17 cellular contexts compared by ENCODE assay signal in genomic region chr3:55283441-55283925, GRCh38.
DNase-seq lines count a peak whose midpoint lies in the region; ATAC-seq, FAIRE-seq and TF ChIP-seq lines count a peak whose summit lies in the region.
"Had no signal": no experiment of that assay in that cellular context is flagged by ENCODE, and none has a peak within 500 bp of the region (broad histone marks: within the 10 kb centered on the region; RNA-seq: fewer than 3 reads in every experiment).

No MANE protein-coding gene starts in this region.

- H3K9ac ChIP-seq in HUES6 (ENCODE audit: low read length): no peak overlapping the region
- H3K9ac ChIP-seq in endodermal cell (ENCODE audit: extremely low read depth, low read length, poor library complexity, severe bottlenecking): no peak overlapping the region
- H3K9ac ChIP-seq in neuronal stem cell (ENCODE audit: low read depth, low read length, poor library complexity): no peak overlapping the region
- H3K9ac ChIP-seq in kidney (ENCODE audit: low read length in 2 of 2): no peak overlapping the region
- H3K9ac ChIP-seq: GM23248 had no signal

- TF ChIP-seq CTCF in endodermal cell (conservative IDR thresholded peaks at IDR 0.05) (no peak), kidney (IDR thresholded peaks at IDR 0.05; ENCODE audit: borderline replicate concordance, extremely low read depth, insufficient read depth) (no peak)

- peak overlapping the region; percentile 71 for H2AFZ ChIP-seq in neuronal stem cell (ENCODE audit: low read length)
- H2AFZ ChIP-seq: GM23248 had no signal

- H3K36me3 ChIP-seq in HUES6 (ENCODE audit: control insufficient read depth, insufficient read depth, low read length) (no peaks in the 10 kb centered on the region), endodermal cell (ENCODE audit: control insufficient read depth, insufficient read depth, low read length) (no peaks in the 10 kb centered on the region), neuronal stem cell (replicated peaks in 1 of 2; ENCODE audit: control insufficient read depth in 2 of 2, insufficient read depth in 2 of 2, low read length in 2 of 2) (no peaks in the 10 kb centered on the region), kidney (ENCODE audit: control insufficient read depth in 1 of 2, insufficient read depth in 2 of 2, low read length in 2 of 2) (no peaks in the 10 kb centered on the region)

- H3K4me1 Mint-ChIP-seq in endodermal cell: peaks cover 16% of the 10 kb centered on the region
- H3K4me1 Mint-ChIP-seq: CD4-positive, CD25-positive, alpha-beta regulatory T cell; IgD-negative memory B cell had no signal

- H3K4me3 ChIP-seq in HUES6 (ENCODE audit: low read depth, low read length): 0 out of 2 replicates have a peak overlapping the region, but pooled peaks have one; percentile 9
- H3K4me3 ChIP-seq in endodermal cell (ENCODE audit: low read length): no peak overlapping the region
- no peak overlapping the region for H3K4me3 ChIP-seq in neuronal stem cell (ENCODE audit: low read length in 2 of 2)
- H3K4me3 ChIP-seq in kidney (ENCODE audit: low read length in 2 of 2): no peak overlapping the region
- H3K4me3 ChIP-seq: GM23248 had no signal

- H3K27me3 ChIP-seq in HUES6 (ENCODE audit: control insufficient read depth, insufficient read depth, low read length): no peaks in the 10 kb centered on the region
- H3K27me3 ChIP-seq in endodermal cell (ENCODE audit: control insufficient read depth, insufficient read depth, low read length, poor library complexity, severe bottlenecking): no peaks in the 10 kb centered on the region
- no peaks in the 10 kb centered on the region for H3K27me3 ChIP-seq in neuronal stem cell (ENCODE audit: control insufficient read depth in 3 of 3, insufficient read depth in 3 of 3, low read depth in 1 of 3, low read length in 3 of 3)

- no peak overlapping the region for H3K4me3 Mint-ChIP-seq in endodermal cell
- H3K4me3 Mint-ChIP-seq: IgD-negative memory B cell had no signal

- H3K27ac ChIP-seq in HUES6 (ENCODE audit: low read depth, low read length) (peak overlapping the region; percentile 21; the same call in 1 of the 2 replicates), endodermal cell (ENCODE audit: low read depth, low read length) (no peak overlapping the region), neuronal stem cell (replicated peaks; ENCODE audit: low read length) (no peak overlapping the region), kidney (ENCODE audit: low read depth in 2 of 2, low read length in 2 of 2) (no peak overlapping the region)
- H3K27ac ChIP-seq: GM23248 had no signal

- no peak overlapping the region for H2BK12ac ChIP-seq in neuronal stem cell (ENCODE audit: low read length)

- no peak overlapping the region for H3K27ac Mint-ChIP-seq in endodermal cell
- H3K27ac Mint-ChIP-seq: CD4-positive, CD25-positive, alpha-beta regulatory T cell; IgD-negative memory B cell had no signal

- WGBS in endodermal cell (ENCODE audit: insufficient coverage in 1 of 2, insufficient read length in 1 of 2), 2 experiments: 78 to 100% methylated on average over 1 to 2 of the region's 2 CpGs
- WGBS in neuronal stem cell (ENCODE audit: extremely low coverage in 2 of 2, insufficient read length in 2 of 2, insufficient replicate concordance in 1 of 2), 2 donors: no CpG with 5 or more reads among the region's 2 CpGs

- intact Hi-C loops in kidney (cut with DNase I): no loop called here

- H3K4me1 ChIP-seq in HUES6 (ENCODE audit: control insufficient read depth, insufficient read depth, low read length) (peaks cover 17% of the 10 kb centered on the region), endodermal cell (ENCODE audit: control insufficient read depth, insufficient read depth, low read length) (no peaks in the 10 kb centered on the region), neuronal stem cell (ENCODE audit: control insufficient read depth in 2 of 2, insufficient read depth in 1 of 2, low read depth in 1 of 2, low read length in 2 of 2) (peaks cover 7 to 17% of the 10 kb centered on the region in 2 donors), kidney (ENCODE audit: control insufficient read depth in 1 of 2, insufficient read depth in 1 of 2, low read depth in 1 of 2, low read length in 2 of 2) (no peaks in the 10 kb centered on the region)

- no peak overlapping the region for H4K91ac ChIP-seq in neuronal stem cell (ENCODE audit: low read depth, low read length, poor library complexity)

- no peak overlapping the region for H2AK5ac ChIP-seq in neuronal stem cell (ENCODE audit: low read depth, low read length)

- H3K9me3 Mint-ChIP-seq in endodermal cell: no peaks in the 10 kb centered on the region

- H3K4me2 ChIP-seq in neuronal stem cell (ENCODE audit: insufficient read depth, low read length, poor library complexity, severe bottlenecking): no peak overlapping the region

- peaks cover 2% of the 10 kb centered on the region; the same call in 1 of the 2 replicates for H3K9me3 ChIP-seq in HUES6 (ENCODE audit: control insufficient read depth, insufficient read depth, low read depth, low read length)
- H3K9me3 ChIP-seq in endodermal cell (ENCODE audit: control insufficient read depth, low read length): peaks cover 8% of the 10 kb centered on the region
- H3K9me3 ChIP-seq in neuronal stem cell (replicated peaks in 1 of 2; ENCODE audit: control insufficient read depth in 2 of 2, insufficient read depth in 1 of 2, low read depth in 1 of 2, low read length in 2 of 2): peaks cover 0 to 8% of the 10 kb centered on the region in 2 donors
- no peaks in the 10 kb centered on the region for H3K9me3 ChIP-seq in kidney (ENCODE audit: control insufficient read depth in 1 of 2, low read length in 2 of 2)

- H3K27me3 Mint-ChIP-seq in endodermal cell (ENCODE audit: insufficient read depth): no peaks in the 10 kb centered on the region
- H3K27me3 Mint-ChIP-seq: CD4-positive, CD25-positive, alpha-beta regulatory T cell; IgD-negative memory B cell had no signal

- no peak overlapping the region for H2BK120ac ChIP-seq in neuronal stem cell (ENCODE audit: low read depth, low read length)

- H4K8ac ChIP-seq in neuronal stem cell (ENCODE audit: low read depth, low read length): no peak overlapping the region

- H3K18ac ChIP-seq in neuronal stem cell (ENCODE audit: low read length): no peak overlapping the region

- no peak overlapping the region for H3K14ac ChIP-seq in neuronal stem cell (ENCODE audit: low read length)

- no peaks in the 10 kb centered on the region for H3K79me1 ChIP-seq in neuronal stem cell (ENCODE audit: low read depth, low read length)

- H3K4ac ChIP-seq in neuronal stem cell (ENCODE audit: low read length): no peak overlapping the region

- H3K36me3 Mint-ChIP-seq in endodermal cell (ENCODE audit: low read depth): no peaks in the 10 kb centered on the region
- H3K36me3 Mint-ChIP-seq: CD4-positive, CD25-positive, alpha-beta regulatory T cell; IgD-negative memory B cell had no signal

- no peak for FAIRE-seq in kidney (lab: Jason Lieb, UNC)
- FAIRE-seq: A204.1 had no signal

- no peak for ATAC-seq in GM21619 (IDR thresholded peaks at IDR 0.05; ENCODE audit: unreplicated experiment)

- H3K23ac ChIP-seq in neuronal stem cell (ENCODE audit: low read depth, low read length, poor library complexity): no peak overlapping the region

- H2BK15ac ChIP-seq in neuronal stem cell (ENCODE audit: low read length): no peak overlapping the region

- DNase-seq in AG20443 (ENCODE audit: low spot score) (peak; percentile 31), endodermal cell (peak; percentile 49), neuronal stem cell (ENCODE audit: low spot score) (no peak), kidney (no peak)
- no peak for DNase-seq in stimulated activated naive CD4-positive, alpha-beta T cell treated with Interleukin-2 at 50 U/mL for 16 hours (lab: John Stamatoyannopoulos, UW)
- DNase-seq: CD4-positive, CD25-positive, alpha-beta regulatory T cell; GM23248; MV-4-11; NCI-H1105 treated with DMSO at 0.1 percent for 48 hours; NCI-H187; NCI-H446; NCI-H526 treated with DMSO at 0.1 percent for 48 hours; Right ventricle myocardium superior had no signal

- no peak overlapping the region for H2BK5ac ChIP-seq in neuronal stem cell (ENCODE audit: low read length)

Comparison
In these comparisons a context has a peak if more than half of its experiments do, and no peak if none do; other contexts are left out.
1. DNase-seq: peak in AG20443 (single experiment) and endodermal cell (single experiment); none in neuronal stem cell (single experiment), kidney (single experiment) and stimulated activated naive CD4-positive, alpha-beta T cell treated with Interleukin-2 at 50 U/mL for 16 hours (single experiment).